In genomic region chr1:197080323-197080722, GRCh38 we compare ENCODE assay signal across 1 cellular context.
TF ChIP-seq lines count a peak whose summit lies in the region.

No MANE protein-coding gene starts in this region.

TF ChIP-seq in K562, 482 proteins besides CTCF, POLR2A, EP300 and RAD21 (continued from another document):
- TF ChIP-seq REST (CRISPR knock-in tag; IDR thresholded peaks at IDR 0.05; ENCODE audit: low read depth) (no peak), CBX3 (IDR thresholded peaks at IDR 0.05; ENCODE audit: borderline replicate concordance in 1 of 2, low read length in 2 of 2) (peak in 1 of 2 experiments; percentile 41; a peak in 1 of 3 replicates), ZNF280A (IDR thresholded peaks at IDR 0.05; ENCODE audit: low read depth, partially characterized antibody) (no peak), LEF1 (IDR thresholded peaks at IDR 0.05) (no peak)
